In genomic region chr14:105703044-105703665, GRCh38 we compare ENCODE assay signal across 1 cellular context.
TF ChIP-seq lines count a peak whose summit lies in the region.

No MANE protein-coding gene starts in this region.

TF ChIP-seq in GM12878, 131 proteins besides CTCF, POLR2A, EP300 and RAD21 (continued from another document):
- TF ChIP-seq, protein P1, sequence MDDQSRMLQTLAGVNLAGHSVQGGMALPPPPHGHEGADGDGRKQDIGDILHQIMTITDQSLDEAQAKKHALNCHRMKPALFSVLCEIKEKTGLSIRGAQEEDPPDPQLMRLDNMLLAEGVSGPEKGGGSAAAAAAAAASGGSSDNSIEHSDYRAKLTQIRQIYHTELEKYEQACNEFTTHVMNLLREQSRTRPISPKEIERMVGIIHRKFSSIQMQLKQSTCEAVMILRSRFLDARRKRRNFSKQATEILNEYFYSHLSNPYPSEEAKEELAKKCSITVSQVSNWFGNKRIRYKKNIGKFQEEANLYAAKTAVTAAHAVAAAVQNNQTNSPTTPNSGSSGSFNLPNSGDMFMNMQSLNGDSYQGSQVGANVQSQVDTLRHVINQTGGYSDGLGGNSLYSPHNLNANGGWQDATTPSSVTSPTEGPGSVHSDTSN (IDR thresholded peaks at IDR 0.05; ENCODE audit: insufficient replicate concordance, low read depth, low read length) = peak; percentile 42
- TF ChIP-seq BCL3 (IDR thresholded peaks at IDR 0.05; ENCODE audit: borderline replicate concordance, insufficient read depth, low read depth, low read length, poor library complexity, severe bottlenecking) (peak; percentile 83), SMAD5 (IDR thresholded peaks at IDR 0.05; ENCODE audit: low read depth) (peak; percentile 66; the same call in 1 of the 2 replicates), ZBED1 (IDR thresholded peaks at IDR 0.05; ENCODE audit: borderline replicate concordance) (peak; percentile 5; the same call in 1 of the 2 replicates), ATF2 (IDR thresholded peaks at IDR 0.05; ENCODE audit: low read length) (peak; percentile 5; the same call in 1 of the 2 replicates), CREM (IDR thresholded peaks at IDR 0.05; ENCODE audit: low read depth) (peak; percentile 57; the same call in 1 of the 2 replicates)
